In the genomic region with DNA sequence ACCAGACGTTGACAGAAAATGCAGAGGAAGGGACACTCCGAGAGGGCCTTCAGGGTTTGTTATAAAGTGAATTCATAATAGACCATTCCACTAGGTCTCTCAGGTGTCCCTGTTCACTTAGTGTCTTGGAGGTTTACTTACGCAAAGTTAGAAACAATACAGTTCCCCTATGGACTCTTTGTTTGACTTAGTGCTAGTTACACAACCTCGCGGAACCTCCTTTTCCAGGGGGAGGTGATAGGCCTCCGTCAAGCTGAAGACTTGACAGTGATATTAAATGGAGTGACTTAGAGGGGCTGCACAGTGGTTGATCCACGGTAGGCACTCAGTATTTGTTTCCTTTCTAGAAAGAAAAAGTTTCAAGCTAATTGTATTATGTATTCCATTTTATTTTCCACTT, we compare ENCODE assay signal across 8 cellular contexts. TPM values are rescaled to one million over a fixed set of nuclear protein-coding genes. Genes with fewer than 3 reads are reported as not detected.
A peak's percentile ranks its signal among the peaks of the same experiment; 100 is the strongest.
DNase-seq lines count a peak whose midpoint lies in the region; ATAC-seq and TF ChIP-seq lines count a peak whose summit lies in the region.

No MANE protein-coding gene starts in this region.

- H3K4me1 Mint-ChIP-seq in CD4-positive, CD25-positive, alpha-beta regulatory T cell, result peaks cover 18 to 65% (median 46%) of the 10 kb centered on the region in 4 donors
- peaks cover 40% of the 10 kb centered on the region for H3K4me1 Mint-ChIP-seq in neural crest cell

- H3K27ac ChIP-seq in CD4-positive, CD25-positive, alpha-beta regulatory T cell (ENCODE audit: insufficient read depth, low read length, poor library complexity, severe bottlenecking), result no peak overlapping the region
- H3K27ac ChIP-seq in coronary artery, result no peak overlapping the region

- no peak for TF ChIP-seq CTCF in coronary artery (IDR thresholded peaks at IDR 0.05)
- no peak for TF ChIP-seq CTCF in neural crest cell (conservative IDR thresholded peaks at IDR 0.05)

- H3K27me3 ChIP-seq in CD4-positive, CD25-positive, alpha-beta regulatory T cell (ENCODE audit: control insufficient read depth, insufficient read depth, low read length), result no peaks in the 10 kb centered on the region

- H3K36me3 ChIP-seq in CD4-positive, CD25-positive, alpha-beta regulatory T cell (ENCODE audit: control insufficient read depth, insufficient read depth, low read length), result peaks cover 26% of the 10 kb centered on the region

- peak overlapping the region in 2 of 3 donors; percentile 79 to 99 for H3K27ac Mint-ChIP-seq in CD4-positive, CD25-positive, alpha-beta regulatory T cell
- H3K27ac Mint-ChIP-seq in neural crest cell (ENCODE audit: unreplicated experiment), result peak overlapping the region; percentile 64

- H3K4me1 ChIP-seq in CD4-positive, CD25-positive, alpha-beta regulatory T cell (ENCODE audit: control insufficient read depth, insufficient read depth, low read length, poor library complexity, severe bottlenecking), result peaks cover 44% of the 10 kb centered on the region

- peak overlapping the region; percentile 96 for H3K4me3 ChIP-seq in CD4-positive, CD25-positive, alpha-beta regulatory T cell (ENCODE audit: low read depth, low read length)
- peak overlapping the region; percentile 95 for H3K4me3 ChIP-seq in coronary artery

- no peak for DNase-seq in CD4-positive, CD25-positive, alpha-beta regulatory T cell
- DNase-seq in MV-4-11 (lab: John Stamatoyannopoulos, UW) (peak; percentile 50), coronary artery (ENCODE audit: low spot score) (no peak), neural crest cell (ENCODE audit: low read depth, low spot score) (no peak), NCI-H345 (lab: John Stamatoyannopoulos, UW) (no peak), NCI-H1048 (lab: John Stamatoyannopoulos, UW) (no peak), ureter (ENCODE audit: low spot score) (no peak)

- H3K9me3 Mint-ChIP-seq in CD4-positive, CD25-positive, alpha-beta regulatory T cell, result no peaks in the 10 kb centered on the region
- H3K9me3 Mint-ChIP-seq in neural crest cell, result no peaks in the 10 kb centered on the region

- no peaks in the 10 kb centered on the region for H3K9me3 ChIP-seq in CD4-positive, CD25-positive, alpha-beta regulatory T cell (ENCODE audit: control insufficient read depth in 2 of 2, low read length in 2 of 2)

- peaks cover 6% of the 10 kb centered on the region for H3K27me3 Mint-ChIP-seq in CD4-positive, CD25-positive, alpha-beta regulatory T cell
- H3K27me3 Mint-ChIP-seq in neural crest cell (ENCODE audit: low read depth), result no peaks in the 10 kb centered on the region

- peaks cover 21% of the 10 kb centered on the region for H3K36me3 Mint-ChIP-seq in CD4-positive, CD25-positive, alpha-beta regulatory T cell
- H3K36me3 Mint-ChIP-seq in neural crest cell (ENCODE audit: low read depth), result peaks cover 13% of the 10 kb centered on the region

- no peak for ATAC-seq in CD4-positive, CD25-positive, alpha-beta regulatory T cell (ENCODE audit: low read depth in 2 of 2)
- ATAC-seq in HG02759 (IDR thresholded peaks at IDR 0.05; ENCODE audit: unreplicated experiment), result no peak

- peak overlapping the region; percentile 94 to 99 (median 96) for H3K4me3 Mint-ChIP-seq in CD4-positive, CD25-positive, alpha-beta regulatory T cell
- H3K4me3 Mint-ChIP-seq in neural crest cell, result peak overlapping the region; percentile 96

RNA-seq across cellular contexts. Expression of gene CCT5, which starts 1.3 kb away (rescaled TPM):
- 65.1 TPM for total RNA-seq in CD4-positive, CD25-positive, alpha-beta regulatory T cell
- 100 to 1,000 TPM; 187 to 212 (median 208) TPM for polyA plus RNA-seq in CD4-positive, CD25-positive, alpha-beta regulatory T cell
- total RNA-seq in neural crest cell, result 401 and 424 TPM in 2 replicates
- 158 TPM for total RNA-seq in ureter

RNA-seq across cellular contexts. Expression of gene ATPSCKMT, which starts 1.7 kb away (rescaled TPM):
- 6.3 TPM for total RNA-seq in CD4-positive, CD25-positive, alpha-beta regulatory T cell
- polyA plus RNA-seq in CD4-positive, CD25-positive, alpha-beta regulatory T cell, result 10 to 100 TPM in 3 of 4 donors, 1 to 10 TPM in 1; 8.6 to 12.9 (median 11.9) TPM
- total RNA-seq in neural crest cell, result 21.8 and 24.4 TPM in 2 replicates
- 27.4 TPM for total RNA-seq in ureter

RNA-seq across cellular contexts. Expression of gene CMBL, which starts 56.3 kb away (rescaled TPM):
- 0.59 TPM for total RNA-seq in CD4-positive, CD25-positive, alpha-beta regulatory T cell
- polyA plus RNA-seq in CD4-positive, CD25-positive, alpha-beta regulatory T cell, result under 1 TPM in 2 of 4 donors, not detected in 2; 0.13 to 0.33 TPM
- total RNA-seq in neural crest cell (22.2 and 24.0 TPM in 2 replicates), ureter (20.7 TPM)

Comparison
In these comparisons a context has a peak if more than half of its experiments do, and no peak if none do; other contexts are left out.
1. RNA of gene CMBL, which starts 56.3 kb away (total RNA-seq): 22.2 to 24.0 TPM in neural crest cell and 20.7 TPM in ureter (single experiment); 0.59 TPM in CD4-positive, CD25-positive, alpha-beta regulatory T cell (single experiment); every median in the first group is over 10 times any median in the second.